In genomic region chr6:170267688-170268087, GRCh38 we compare ENCODE assay signal across 1 cellular context.
TF ChIP-seq lines count a peak whose summit lies in the region.

No MANE protein-coding gene starts in this region.

TF ChIP-seq in HepG2, 621 proteins besides CTCF, POLR2A, EP300 and RAD21 (continued from another document):
- TF ChIP-seq, protein P1, sequence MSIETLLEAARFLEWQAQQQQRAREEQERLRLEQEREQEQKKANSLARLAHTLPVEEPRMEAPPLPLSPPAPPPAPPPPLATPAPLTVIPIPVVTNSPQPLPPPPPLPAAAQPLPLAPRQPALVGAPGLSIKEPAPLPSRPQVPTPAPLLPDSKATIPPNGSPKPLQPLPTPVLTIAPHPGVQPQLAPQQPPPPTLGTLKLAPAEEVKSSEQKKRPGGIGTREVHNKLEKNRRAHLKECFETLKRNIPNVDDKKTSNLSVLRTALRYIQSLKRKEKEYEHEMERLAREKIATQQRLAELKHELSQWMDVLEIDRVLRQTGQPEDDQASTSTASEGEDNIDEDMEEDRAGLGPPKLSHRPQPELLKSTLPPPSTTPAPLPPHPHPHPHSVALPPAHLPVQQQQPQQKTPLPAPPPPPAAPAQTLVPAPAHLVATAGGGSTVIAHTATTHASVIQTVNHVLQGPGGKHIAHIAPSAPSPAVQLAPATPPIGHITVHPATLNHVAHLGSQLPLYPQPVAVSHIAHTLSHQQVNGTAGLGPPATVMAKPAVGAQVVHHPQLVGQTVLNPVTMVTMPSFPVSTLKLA (IDR thresholded peaks at IDR 0.05): peak; percentile 66
